In genomic region chr6:35535847-35536246, GRCh38 we compare ENCODE assay signal across 8 cellular contexts. TPM values are rescaled to one million over a fixed set of nuclear protein-coding genes. Genes with fewer than 3 reads are reported as not detected.
"Had no signal": no experiment of that assay in that cellular context is flagged by ENCODE, and none has a peak within 500 bp of the region (broad histone marks: within the 10 kb centered on the region; RNA-seq: fewer than 3 reads in every experiment).

No MANE protein-coding gene starts in this region.

RNA-seq across cellular contexts. Expression of gene TULP1, which starts 23.2 kb away (rescaled TPM):
- total RNA-seq: stomach, subcutaneous adipose tissue, thoracic aorta, thyroid gland, transverse colon, upper lobe of left lung, upper lobe of right lung, vagina had no signal
